Comparison of ENCODE assay signal across 11 cellular contexts in the genomic region with DNA sequence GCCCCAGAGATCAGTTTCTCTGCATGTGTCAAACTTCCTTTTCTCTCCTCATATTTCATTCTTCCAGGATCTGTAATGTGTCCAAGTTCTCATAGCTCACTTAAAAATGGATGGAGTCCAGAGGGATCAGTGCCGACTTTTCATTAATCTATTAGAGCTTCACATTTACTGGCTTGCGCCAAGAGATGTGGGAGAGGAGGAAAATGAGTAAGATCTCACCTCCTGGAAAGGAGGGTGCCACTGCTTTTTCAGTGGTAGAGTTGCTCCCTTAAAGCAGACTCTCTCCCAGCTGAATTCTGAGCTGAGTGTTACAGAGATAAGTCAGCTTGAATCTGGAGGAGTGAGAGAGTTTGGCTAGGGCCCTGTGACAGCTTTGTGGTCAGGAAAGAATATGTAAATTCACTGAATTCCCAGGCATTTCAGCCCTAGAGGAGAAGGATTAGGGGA.
A peak's percentile ranks its signal among the peaks of the same experiment; 100 is the strongest.
DNase-seq lines count a peak whose midpoint lies in the region; ATAC-seq, FAIRE-seq and TF ChIP-seq lines count a peak whose summit lies in the region.
"Had no signal": no experiment of that assay in that cellular context is flagged by ENCODE, and none has a peak within 500 bp of the region (broad histone marks: within the 10 kb centered on the region; RNA-seq: fewer than 3 reads in every experiment).

No MANE protein-coding gene starts in this region.

- H2AK5ac ChIP-seq in H1 (ENCODE audit: low read depth, low read length): no peak overlapping the region

- peak; percentile 89 for ATAC-seq in left lung
- no peak for ATAC-seq in stimulated activated naive CD8-positive, alpha-beta T cell treated with anti-CD3 and anti-CD28 coated beads, Interleukin-15, Interleukin-2, amounts not matched to agents 100 U/mL and 50 U/mL, for 24 hours
- ATAC-seq: activated naive CD4-positive, alpha-beta T cell treated with anti-CD3 and anti-CD28 coated beads, Interleukin-2, amount 50 U/mL, for 72 hours; K562 had no signal

- DNase-seq in A172 (ENCODE audit: low spot score) (peak; percentile 83), H1 (ENCODE audit: low read depth in 1 of 2, low spot score in 2 of 2) (no peak), left lung (no peak), GDM1 (lab: John Stamatoyannopoulos, UW) (no peak), hippocampal formation (lab: John Stamatoyannopoulos, UW) (no peak), COR-L47 (lab: John Stamatoyannopoulos, UW) (no peak)
- DNase-seq in stimulated activated naive CD8-positive, alpha-beta T cell treated with anti-CD3 and anti-CD28 coated beads, Interleukin-15, Interleukin-2, amounts not matched to agents 100 U/mL and 50 U/mL, for 24 hours: no peak
- DNase-seq: T-helper 9 cell had no signal

- H3K79me2 ChIP-seq in H1 (ENCODE audit: control insufficient read depth in 1 of 2, insufficient read depth in 2 of 2, low read length in 2 of 2): peaks cover 3 to 86% of the 10 kb centered on the region in 2 experiments; a peak in 3 of 4 replicates

- peak; percentile 93 for FAIRE-seq in H1 (lab: Jason Lieb, UNC)
- FAIRE-seq: K562 had no signal

- H4K20me1 ChIP-seq in H1 (replicated peaks in 1 of 2; ENCODE audit: control insufficient read depth in 1 of 2, insufficient read depth in 2 of 2, low read length in 2 of 2): peaks cover 2 to 6% of the 10 kb centered on the region in 2 experiments

- TF ChIP-seq RAD21 in Ishikawa (IDR thresholded peaks at IDR 0.05; ENCODE audit: low read depth) (no peak), H1 (IDR thresholded peaks at IDR 0.05 in 1 of 2, conservative IDR thresholded peaks at IDR 0.05 in 1 of 2; ENCODE audit: low read depth in 2 of 2, low read length in 2 of 2) (peak in 1 of 2 experiments; percentile 16; a peak in 2 of 4 replicates)

- H3K79me1 ChIP-seq in H1 (ENCODE audit: low read depth, low read length): peaks cover 12% of the 10 kb centered on the region

- H2BK120ac ChIP-seq in H1 (replicated peaks; ENCODE audit: low read depth, low read length): no peak overlapping the region

- peak overlapping the region in 1 of 2 experiments; percentile 19; a peak in 1 of 4 replicates for H3K4me2 ChIP-seq in H1 (ENCODE audit: insufficient read depth in 1 of 2, low read depth in 2 of 2, low read length in 2 of 2)

- intact Hi-C loops in left lung (cut with DNase I): no loop called here

- TF ChIP-seq CTCF in H1 (IDR thresholded peaks at IDR 0.05; ENCODE audit: control extremely low read depth in 1 of 3, insufficient read depth in 1 of 3, low read depth in 1 of 3, low read length in 3 of 3) (no peak), left lung (IDR thresholded peaks at IDR 0.05) (no peak)

- H3K4me1 ChIP-seq in H1 (replicated peaks in 1 of 4; ENCODE audit: control insufficient read depth in 3 of 4, insufficient read depth in 4 of 4, low read length in 3 of 4) (peaks cover 6 to 33% (median 18%) of the 10 kb centered on the region in 4 experiments), left lung (peaks cover 3 to 21% of the 10 kb centered on the region in 2 donors)

- H4K91ac ChIP-seq in H1 (replicated peaks; ENCODE audit: insufficient read length, low read length): no peak overlapping the region

- H3K18ac ChIP-seq in H1 (ENCODE audit: extremely low read depth, low read length): no peak overlapping the region

- no peak overlapping the region; a peak in 1 of 7 replicates for H3K9ac ChIP-seq in H1 (replicated peaks in 1 of 4; ENCODE audit: extremely low read depth in 1 of 4, low read depth in 3 of 4, low read length in 3 of 4)

- H4K5ac ChIP-seq in H1 (ENCODE audit: insufficient read length, low read depth, low read length): no peak overlapping the region

- no peak overlapping the region for H3K23ac ChIP-seq in H1 (ENCODE audit: insufficient read length)

- no peak for TF ChIP-seq EP300 in Ishikawa (IDR thresholded peaks at IDR 0.05; ENCODE audit: borderline replicate concordance)
- no peak for TF ChIP-seq EP300 in H1 (IDR thresholded peaks at IDR 0.05; ENCODE audit: borderline replicate concordance in 1 of 2, low read depth in 2 of 2, low read length in 2 of 2)

- H3K4ac ChIP-seq in H1 (replicated peaks; ENCODE audit: insufficient read length, low read depth, low read length): no peak overlapping the region

- no peaks in the 10 kb centered on the region for H3K27me3 ChIP-seq in H1 (replicated peaks in 1 of 4; ENCODE audit: control insufficient read depth in 3 of 4, extremely low read depth in 1 of 4, insufficient read depth in 3 of 4, low read length in 3 of 4)
- H3K27me3 ChIP-seq in left lung: no peaks in the 10 kb centered on the region

- CTCF ChIA-PET in H1 (lab: Charles Lee; ENCODE audit: partially characterized antibody): interaction anchor here (0.8 to 1.2 kb wide), 3 partner anchors 11 to 62 kb away, joined by 3 to 4 read pairs (median 3); no protein-coding TSS in a partner anchor

- H4K8ac ChIP-seq in H1 (ENCODE audit: extremely low read depth, insufficient read depth, low read length): no peak overlapping the region

- H3K36me3 ChIP-seq in H1 (ENCODE audit: control insufficient read depth in 2 of 4, insufficient read depth in 4 of 4, low read length in 3 of 4): no peaks in the 10 kb centered on the region; a peak in 1 of 8 replicates
- H3K36me3 ChIP-seq in left lung: no peaks in the 10 kb centered on the region

- no peak overlapping the region for H2BK15ac ChIP-seq in H1 (ENCODE audit: low read length)

- H2AFZ ChIP-seq in H1 (ENCODE audit: low read length): no peak overlapping the region

- no peak overlapping the region for H3K14ac ChIP-seq in H1 (ENCODE audit: insufficient read length)

- no peaks in the 10 kb centered on the region; the same call in 1 of the 2 replicates for H3K23me2 ChIP-seq in H1 (ENCODE audit: low read depth, low read length)

- H2BK5ac ChIP-seq in H1 (ENCODE audit: low read depth, low read length): no peak overlapping the region

- H2BK12ac ChIP-seq in H1 (ENCODE audit: low read depth, low read length): no peak overlapping the region

- H3K9me3 ChIP-seq in H1 (ENCODE audit: insufficient read depth in 2 of 2, low read depth in 1 of 2, low read length in 1 of 2): no peaks in the 10 kb centered on the region
- H3K9me3 ChIP-seq in left lung: no peaks in the 10 kb centered on the region

- H2BK20ac ChIP-seq in H1 (ENCODE audit: low read length): no peak overlapping the region

- H3K4me3 ChIP-seq in H1 (ENCODE audit: extremely low read depth in 1 of 4, insufficient read depth in 2 of 4, low read depth in 3 of 4, low read length in 4 of 4) (no peak overlapping the region), left lung (no peak overlapping the region)
- H3K4me3 ChIP-seq: K562 had no signal

- no peak overlapping the region for H3K56ac ChIP-seq in H1 (replicated peaks; ENCODE audit: insufficient read length, low read depth, low read length)

- POLR2A ChIA-PET in H1 (lab: Charles Lee; ENCODE audit: partially characterized antibody): interaction anchor here (0.6 to 1.3 kb wide), 7 partner anchors 10 to 174 kb away, joined by 3 to 8 read pairs (median 4); no protein-coding TSS in a partner anchor

- no peak overlapping the region for H3K27ac ChIP-seq in H1 (ENCODE audit: low read depth, low read length)
- H3K27ac ChIP-seq in left lung: peak overlapping the region; percentile 30 to 50

- WGBS in H1 (ENCODE audit: extremely low coverage in 1 of 2, insufficient coverage in 1 of 2, insufficient read length in 1 of 2, insufficient replicate concordance in 2 of 2, low coverage in 1 of 2, low lambda C conversion rate in 2 of 2, missing lambda C conversion rate in 1 of 2), 2 experiments: 62% methylated on average over 2 of the region's 2 CpGs; no CpG with 5 or more reads in 1 of the 2 experiments

- peak; percentile 11 to 21; a peak in 1 of 3 replicates for TF ChIP-seq POLR2A in H1 (IDR thresholded peaks at IDR 0.05; ENCODE audit: control extremely low read depth in 1 of 2, low read depth in 2 of 2, low read length in 2 of 2)

TF ChIP-seq in Ishikawa, 13 proteins besides CTCF, POLR2A, EP300 and RAD21:
- no peak for TF ChIP-seq ZBTB7A (IDR thresholded peaks at IDR 0.05; ENCODE audit: low read depth)
- 0 out of 2 replicates have a peak, but pooled peaks have one; percentile 8 for TF ChIP-seq NFIC (IDR thresholded peaks at IDR 0.05)
- TF ChIP-seq, protein P1, sequence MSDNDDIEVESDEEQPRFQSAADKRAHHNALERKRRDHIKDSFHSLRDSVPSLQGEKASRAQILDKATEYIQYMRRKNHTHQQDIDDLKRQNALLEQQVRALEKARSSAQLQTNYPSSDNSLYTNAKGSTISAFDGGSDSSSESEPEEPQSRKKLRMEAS (IDR thresholded peaks at IDR 0.05): no peak

TF ChIP-seq in H1, 55 proteins besides CTCF, POLR2A, EP300 and RAD21 (continues in another document):
- TF ChIP-seq TEAD4 (IDR thresholded peaks at IDR 0.05; ENCODE audit: low read depth, low read length) (peak; percentile 52; the same call in 1 of the 2 replicates), POU5F1 (IDR thresholded peaks at IDR 0.05; ENCODE audit: low read depth, low read length) (peak; percentile 36; the same call in 1 of the 2 replicates), SUZ12 (IDR thresholded peaks at IDR 0.05; ENCODE audit: low read length) (no peak), SP1 (IDR thresholded peaks at IDR 0.05; ENCODE audit: low read depth, low read length) (0 out of 2 replicates have a peak, but pooled peaks have one; percentile 17), SIN3A (conservative IDR thresholded peaks at IDR 0.05 in 1 of 2, IDR thresholded peaks at IDR 0.05 in 1 of 2; ENCODE audit: low read depth in 1 of 2, low read length in 2 of 2) (peak in 1 of 2 experiments; percentile 75; a peak in 2 of 4 replicates)
- TF ChIP-seq, protein P2, sequence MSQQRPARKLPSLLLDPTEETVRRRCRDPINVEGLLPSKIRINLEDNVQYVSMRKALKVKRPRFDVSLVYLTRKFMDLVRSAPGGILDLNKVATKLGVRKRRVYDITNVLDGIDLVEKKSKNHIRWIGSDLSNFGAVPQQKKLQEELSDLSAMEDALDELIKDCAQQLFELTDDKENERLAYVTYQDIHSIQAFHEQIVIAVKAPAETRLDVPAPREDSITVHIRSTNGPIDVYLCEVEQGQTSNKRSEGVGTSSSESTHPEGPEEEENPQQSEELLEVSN (IDR thresholded peaks at IDR 0.05): no peak
- TF ChIP-seq, protein P3, sequence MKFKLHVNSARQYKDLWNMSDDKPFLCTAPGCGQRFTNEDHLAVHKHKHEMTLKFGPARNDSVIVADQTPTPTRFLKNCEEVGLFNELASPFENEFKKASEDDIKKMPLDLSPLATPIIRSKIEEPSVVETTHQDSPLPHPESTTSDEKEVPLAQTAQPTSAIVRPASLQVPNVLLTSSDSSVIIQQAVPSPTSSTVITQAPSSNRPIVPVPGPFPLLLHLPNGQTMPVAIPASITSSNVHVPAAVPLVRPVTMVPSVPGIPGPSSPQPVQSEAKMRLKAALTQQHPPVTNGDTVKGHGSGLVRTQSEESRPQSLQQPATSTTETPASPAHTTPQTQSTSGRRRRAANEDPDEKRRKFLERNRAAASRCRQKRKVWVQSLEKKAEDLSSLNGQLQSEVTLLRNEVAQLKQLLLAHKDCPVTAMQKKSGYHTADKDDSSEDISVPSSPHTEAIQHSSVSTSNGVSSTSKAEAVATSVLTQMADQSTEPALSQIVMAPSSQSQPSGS (IDR thresholded peaks at IDR 0.05; ENCODE audit: low read length): no peak
